9 cellular contexts compared by ENCODE assay signal in the genomic region with DNA sequence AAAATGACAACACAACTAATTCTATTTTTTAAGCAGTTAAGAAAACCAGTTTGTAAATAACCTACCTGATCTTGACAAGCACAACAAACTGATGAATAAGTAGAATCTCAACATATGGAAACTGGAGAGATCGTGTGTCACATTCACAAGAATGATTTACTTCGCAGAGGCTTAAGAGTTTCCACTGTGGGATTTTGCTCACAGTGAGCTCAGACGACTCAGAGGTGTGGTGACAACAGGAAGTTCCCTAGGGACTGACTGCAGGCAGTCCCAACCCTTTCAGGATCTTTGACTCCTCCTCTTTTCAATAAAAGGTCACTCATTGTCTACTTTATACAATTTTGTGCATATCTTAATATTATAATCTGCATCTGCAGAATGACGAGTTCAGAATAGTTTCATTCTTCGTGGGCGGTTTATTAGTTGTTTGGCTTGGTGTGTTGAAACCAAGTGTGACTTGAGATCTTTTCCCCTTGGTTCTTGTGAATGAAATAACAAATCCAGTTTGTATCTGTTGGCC. TPM values are rescaled to one million over a fixed set of nuclear protein-coding genes. Genes with fewer than 3 reads are reported as not detected.
DNase-seq lines count a peak whose midpoint lies in the region; ATAC-seq and TF ChIP-seq lines count a peak whose summit lies in the region.
"Had no signal": no experiment of that assay in that cellular context is flagged by ENCODE, and none has a peak within 500 bp of the region (broad histone marks: within the 10 kb centered on the region; RNA-seq: fewer than 3 reads in every experiment).

Gene LIPH (minus strand): TSS at position 231 of the 520 bp plus-strand sequence. CDS start 117 bp downstream, at position 114.

- H3K27ac ChIP-seq in WERI-Rb-1: no peak within 1 kb of the TSS
- H3K27ac ChIP-seq in aorta (ENCODE audit: low read depth in 1 of 2, low read length in 2 of 2): no peak within 1 kb of the TSS

- intact Hi-C loops in lower leg skin (cut with DNase I; ENCODE audit: low total_unique reads) (no loop called here), aorta (cut with DNase I) (no loop called here)

- peak within 1 kb of the TSS; percentile 37 for H3K4me3 ChIP-seq in GM12875 (ENCODE audit: low read depth, low read length)
- 0 out of 2 replicates have a peak within 1 kb of the TSS, but pooled peaks have one; percentile 23 for H3K4me3 ChIP-seq in WERI-Rb-1 (ENCODE audit: low read depth, low read length)
- no peak within 1 kb of the TSS for H3K4me3 ChIP-seq in lower leg skin (ENCODE audit: low read depth, poor library complexity, severe bottlenecking)
- no peak within 1 kb of the TSS for H3K4me3 ChIP-seq in aorta (ENCODE audit: low read length in 2 of 2)

- H3K4me1 ChIP-seq in aorta (ENCODE audit: control insufficient read depth in 1 of 2, insufficient read depth in 2 of 2, low read length in 2 of 2): no peaks in the 10 kb centered on the region

- TF ChIP-seq CTCF in GM12875 (IDR thresholded peaks at IDR 0.05; ENCODE audit: borderline replicate concordance, insufficient read depth, low read depth, low read length): no peak
- TF ChIP-seq CTCF in GM20000 (IDR thresholded peaks at IDR 0.05; ENCODE audit: extremely low read depth, missing control alignments): no peak
- no peak for TF ChIP-seq CTCF in WERI-Rb-1 (IDR thresholded peaks at IDR 0.05; ENCODE audit: low read depth, low read length)
- TF ChIP-seq CTCF in lower leg skin (IDR thresholded peaks at IDR 0.05): no peak

- H3K9me3 ChIP-seq in WERI-Rb-1 (ENCODE audit: severe bottlenecking) (no peaks in the 10 kb centered on the region), aorta (ENCODE audit: control insufficient read depth, low read length) (no peaks in the 10 kb centered on the region)

- no peaks in the 10 kb centered on the region for H3K36me3 ChIP-seq in WERI-Rb-1
- H3K36me3 ChIP-seq in aorta (ENCODE audit: control insufficient read depth in 1 of 2, insufficient read depth in 2 of 2, low read length in 1 of 2): no peaks in the 10 kb centered on the region

- 23 to 26% methylated on average over 6 of the region's 6 CpGs for WGBS in lower leg skin, 2 donors
- WGBS in aorta, 2 donors: 25 to 26% methylated on average over 6 of the region's 6 CpGs

- DNase-seq in GM20000 (ENCODE audit: low spot score) (peak; percentile 49), WERI-Rb-1 (peak; percentile 41), lower leg skin (ENCODE audit: low spot score in 2 of 2) (peak in 1 of 2 donors; percentile 1), aorta (no peak)
- DNase-seq: naive B cell had no signal

- peak; percentile 38 for ATAC-seq in HG03575 (IDR thresholded peaks at IDR 0.05; ENCODE audit: extremely low read depth, insufficient number of reproducible peaks, low FRiP score, unreplicated experiment)
- no peak for ATAC-seq in HG02840 (IDR thresholded peaks at IDR 0.05; ENCODE audit: low FRiP score, unreplicated experiment)
- ATAC-seq in HG03469 (IDR thresholded peaks at IDR 0.05; ENCODE audit: unreplicated experiment): no peak
- ATAC-seq in aorta (ENCODE audit: low FRiP score): no peak

- TF ChIP-seq POLR2A in lower leg skin (IDR thresholded peaks at IDR 0.05): no peak

- H3K27me3 ChIP-seq in WERI-Rb-1 (ENCODE audit: insufficient read depth, low read depth, severe bottlenecking): no peaks in the 10 kb centered on the region
- H3K27me3 ChIP-seq in aorta (ENCODE audit: control insufficient read depth in 1 of 2, insufficient read depth in 2 of 2, low read length in 1 of 2): no peaks in the 10 kb centered on the region

RNA-seq across cellular contexts. Expression of gene LIPH, which starts in this region (rescaled TPM):
- total RNA-seq in lower leg skin (10 to 100 TPM in 3 of 4 donors, 1 to 10 TPM in 1; 8.2 to 22.8 (median 17.0) TPM), aorta (under 1 TPM in 1 of 2 donors, not detected in 1; 0.62 TPM)
- polyA plus RNA-seq in aorta: 1 to 10 TPM in 1 of 2 donors, under 1 TPM in 1; 0.77 to 3.6 TPM

Comparison
In these comparisons a context has a peak if more than half of its experiments do, and no peak if none do; other contexts are left out.
1. RNA of gene LIPH (total RNA-seq): 8.2 to 22.8 TPM in lower leg skin; 0.62 TPM in aorta; every median in the first group is over 4 times any median in the second.
2. H3K4me3 ChIP-seq: peak in GM12875 (single experiment) and WERI-Rb-1 (single experiment); none in lower leg skin (single experiment) and aorta (0 of 2).
3. DNase-seq: peak in GM20000 (single experiment) and WERI-Rb-1 (single experiment); none in aorta (0 of 2).